14 cellular contexts compared by ENCODE assay signal in the genomic region with DNA sequence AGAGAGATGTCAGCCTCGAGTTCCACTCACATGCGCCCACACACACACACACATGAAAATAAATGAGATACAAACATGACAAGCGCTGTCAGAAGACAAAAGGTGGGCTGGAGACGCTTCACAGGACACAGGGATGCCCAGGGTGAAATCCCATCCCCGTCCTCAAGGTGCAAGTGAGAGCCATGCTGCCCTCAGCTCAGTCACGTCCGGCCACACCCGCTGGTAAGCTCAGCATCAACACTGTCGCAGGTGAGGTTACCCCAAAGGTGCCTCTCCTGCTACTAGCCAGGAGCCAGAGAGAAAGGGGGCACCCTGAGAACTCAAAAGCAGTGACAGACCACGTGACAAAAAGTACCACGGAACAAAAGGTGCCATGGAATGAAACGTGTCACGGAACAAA. TPM values are rescaled to one million over a fixed set of nuclear protein-coding genes. Genes with fewer than 3 reads are reported as not detected.
DNase-seq lines count a peak whose midpoint lies in the region; ATAC-seq and TF ChIP-seq lines count a peak whose summit lies in the region.
"Had no signal": no experiment of that assay in that cellular context is flagged by ENCODE, and none has a peak within 500 bp of the region (broad histone marks: within the 10 kb centered on the region; RNA-seq: fewer than 3 reads in every experiment).

No MANE protein-coding gene starts in this region.

- POLR2A ChIA-PET in activated CD8-positive, alpha-beta T cell treated with anti-CD3 and anti-CD28 coated beads for 36 hours (lab: Charles Lee): interaction anchor here (0.6 to 1.1 kb wide), 2 partner anchors 14 to 25 kb away, joined by 3 read pairs; no protein-coding TSS in a partner anchor
- POLR2A ChIA-PET in activated CD8-positive, alpha-beta T cell treated with anti-CD3 and anti-CD28 coated beads, Interleukin-2, amount 10 ng/mL, durations not matched to agents 7 days and 5 days (lab: Charles Lee): no interaction called here

- intact Hi-C loops in activated CD8-positive, alpha-beta T cell treated with anti-CD3 and anti-CD28 coated beads for 36 hours (cut with micrococcal nuclease): no loop called here

- CTCF ChIA-PET in activated CD8-positive, alpha-beta T cell treated with anti-CD3 and anti-CD28 coated beads for 36 hours (lab: Charles Lee): no interaction called here
- CTCF ChIA-PET in activated CD8-positive, alpha-beta T cell treated with anti-CD3 and anti-CD28 coated beads, Interleukin-2, amount 10 ng/mL, durations not matched to agents 7 days and 5 days (lab: Charles Lee): no interaction called here

- peaks cover 5% of the 10 kb centered on the region for H3K4me1 Mint-ChIP-seq in activated CD8-positive, alpha-beta T cell treated with anti-CD3 and anti-CD28 coated beads for 36 hours (ENCODE audit: low read depth)
- no peaks in the 10 kb centered on the region for H3K4me1 Mint-ChIP-seq in activated CD8-positive, alpha-beta T cell treated with anti-CD3 and anti-CD28 coated beads, Interleukin-2, amount 10 ng/mL, durations not matched to agents 7 days and 5 days (ENCODE audit: low read depth)
- peaks cover 13% of the 10 kb centered on the region for H3K4me1 Mint-ChIP-seq in stimulated activated naive CD8-positive, alpha-beta T cell treated with anti-CD3 and anti-CD28 coated beads, Interleukin-15, amount 100 ng/mL, for 72 hours
- H3K4me1 Mint-ChIP-seq in stimulated activated naive B cell treated with anti-CD40 and anti-IgM and Interleukin-4, amounts not matched to agents 10 μg/mL and 1 μg/mL and 100 μg/mL, for 72 hours: peaks cover 0 to 2% of the 10 kb centered on the region in 2 donors
- peaks cover 11% of the 10 kb centered on the region for H3K4me1 Mint-ChIP-seq in activated T-helper 17 cell treated with anti-CD3 and anti-CD28 coated beads, Interleukin-2, amount 50 U/mL, for 72 hours
- H3K4me1 Mint-ChIP-seq: CD14-positive monocyte had no signal

- no peaks in the 10 kb centered on the region for H3K27me3 Mint-ChIP-seq in activated CD8-positive, alpha-beta T cell treated with anti-CD3 and anti-CD28 coated beads for 36 hours
- no peaks in the 10 kb centered on the region for H3K27me3 Mint-ChIP-seq in activated CD8-positive, alpha-beta T cell treated with anti-CD3 and anti-CD28 coated beads, Interleukin-2, amount 10 ng/mL, durations not matched to agents 7 days and 5 days (ENCODE audit: low read depth)
- no peaks in the 10 kb centered on the region for H3K27me3 Mint-ChIP-seq in stimulated activated naive CD8-positive, alpha-beta T cell treated with anti-CD3 and anti-CD28 coated beads, Interleukin-15, amount 100 ng/mL, for 72 hours
- no peaks in the 10 kb centered on the region for H3K27me3 Mint-ChIP-seq in stimulated activated naive B cell treated with anti-CD40 and anti-IgM and Interleukin-4, amounts not matched to agents 10 μg/mL and 1 μg/mL and 100 μg/mL, for 72 hours
- H3K27me3 Mint-ChIP-seq in activated T-helper 17 cell treated with anti-CD3 and anti-CD28 coated beads, Interleukin-2, amount 50 U/mL, for 72 hours: no peaks in the 10 kb centered on the region
- H3K27me3 Mint-ChIP-seq: CD4-positive, alpha-beta memory T cell had no signal

- ATAC-seq in activated CD8-positive, alpha-beta T cell treated with anti-CD3 and anti-CD28 coated beads for 36 hours: no peak
- no peak for ATAC-seq in activated CD8-positive, alpha-beta T cell treated with anti-CD3 and anti-CD28 coated beads, Interleukin-2, amount 10 ng/mL, durations not matched to agents 7 days and 5 days
- no peak for ATAC-seq in stimulated activated naive CD8-positive, alpha-beta T cell treated with anti-CD3 and anti-CD28 coated beads, Interleukin-15, amount 100 ng/mL, for 72 hours
- ATAC-seq in stimulated activated naive CD8-positive, alpha-beta T cell treated with anti-CD3 and anti-CD28 coated beads, Interleukin-15, Interleukin-2, amounts not matched to agents 100 U/mL and 50 U/mL, for 24 hours: no peak
- no peak for ATAC-seq in stimulated activated naive B cell treated with anti-CD40 and anti-IgM and Interleukin-4, amounts not matched to agents 10 μg/mL and 1 μg/mL and 100 μg/mL, for 72 hours (replicated peaks)
- ATAC-seq in activated T-helper 17 cell treated with anti-CD3 and anti-CD28 coated beads, Interleukin-2, amount 50 U/mL, for 72 hours (replicated peaks): no peak

- no peak for DNase-seq in activated CD8-positive, alpha-beta T cell treated with anti-CD3 and anti-CD28 coated beads for 36 hours
- DNase-seq in activated CD8-positive, alpha-beta T cell treated with anti-CD3 and anti-CD28 coated beads, Interleukin-2, amount 10 ng/mL, durations not matched to agents 7 days and 5 days: no peak
- DNase-seq in stimulated activated naive CD8-positive, alpha-beta T cell treated with anti-CD3 and anti-CD28 coated beads, Interleukin-15, amount 100 ng/mL, for 72 hours: no peak
- no peak for DNase-seq in stimulated activated naive CD8-positive, alpha-beta T cell treated with anti-CD3 and anti-CD28 coated beads, Interleukin-15, Interleukin-2, amounts not matched to agents 100 U/mL and 50 U/mL, for 24 hours
- DNase-seq in stimulated activated naive B cell treated with anti-CD40 and anti-IgM and Interleukin-4, amounts not matched to agents 10 μg/mL and 1 μg/mL and 100 μg/mL, for 72 hours: no peak
- no peak for DNase-seq in hippocampal formation (lab: John Stamatoyannopoulos, UW)
- DNase-seq: 8988T; CD4-positive, alpha-beta memory T cell; DMS153; DMS79; GDM1; GM23248 had no signal

- H3K4me3 Mint-ChIP-seq in activated CD8-positive, alpha-beta T cell treated with anti-CD3 and anti-CD28 coated beads for 36 hours: no peak overlapping the region
- H3K4me3 Mint-ChIP-seq in activated CD8-positive, alpha-beta T cell treated with anti-CD3 and anti-CD28 coated beads, Interleukin-2, amount 10 ng/mL, durations not matched to agents 7 days and 5 days: no peak overlapping the region
- H3K4me3 Mint-ChIP-seq in stimulated activated naive CD8-positive, alpha-beta T cell treated with anti-CD3 and anti-CD28 coated beads, Interleukin-15, amount 100 ng/mL, for 72 hours: no peak overlapping the region
- no peak overlapping the region for H3K4me3 Mint-ChIP-seq in stimulated activated naive B cell treated with anti-CD40 and anti-IgM and Interleukin-4, amounts not matched to agents 10 μg/mL and 1 μg/mL and 100 μg/mL, for 72 hours
- H3K4me3 Mint-ChIP-seq in activated T-helper 17 cell treated with anti-CD3 and anti-CD28 coated beads, Interleukin-2, amount 50 U/mL, for 72 hours: no peak overlapping the region
- H3K4me3 Mint-ChIP-seq: CD14-positive monocyte; CD4-positive, alpha-beta memory T cell had no signal

- no peaks in the 10 kb centered on the region for H3K9me3 Mint-ChIP-seq in activated CD8-positive, alpha-beta T cell treated with anti-CD3 and anti-CD28 coated beads for 36 hours
- no peaks in the 10 kb centered on the region for H3K9me3 Mint-ChIP-seq in activated CD8-positive, alpha-beta T cell treated with anti-CD3 and anti-CD28 coated beads, Interleukin-2, amount 10 ng/mL, durations not matched to agents 7 days and 5 days (ENCODE audit: insufficient read depth)
- no peaks in the 10 kb centered on the region for H3K9me3 Mint-ChIP-seq in stimulated activated naive CD8-positive, alpha-beta T cell treated with anti-CD3 and anti-CD28 coated beads, Interleukin-15, amount 100 ng/mL, for 72 hours
- peaks cover 0 to 5% of the 10 kb centered on the region in 2 donors for H3K9me3 Mint-ChIP-seq in stimulated activated naive B cell treated with anti-CD40 and anti-IgM and Interleukin-4, amounts not matched to agents 10 μg/mL and 1 μg/mL and 100 μg/mL, for 72 hours
- no peaks in the 10 kb centered on the region for H3K9me3 Mint-ChIP-seq in activated T-helper 17 cell treated with anti-CD3 and anti-CD28 coated beads, Interleukin-2, amount 50 U/mL, for 72 hours
- H3K9me3 Mint-ChIP-seq: CD14-positive monocyte had no signal

- no peak for TF ChIP-seq CTCF in activated CD8-positive, alpha-beta T cell treated with anti-CD3 and anti-CD28 coated beads for 36 hours (IDR thresholded peaks at IDR 0.05)

- peak overlapping the region; percentile 57 for H3K27ac Mint-ChIP-seq in activated CD8-positive, alpha-beta T cell treated with anti-CD3 and anti-CD28 coated beads for 36 hours
- H3K27ac Mint-ChIP-seq in activated CD8-positive, alpha-beta T cell treated with anti-CD3 and anti-CD28 coated beads, Interleukin-2, amount 10 ng/mL, durations not matched to agents 7 days and 5 days: no peak overlapping the region
- peak overlapping the region; percentile 52 to 54 for H3K27ac Mint-ChIP-seq in stimulated activated naive CD8-positive, alpha-beta T cell treated with anti-CD3 and anti-CD28 coated beads, Interleukin-15, amount 100 ng/mL, for 72 hours
- H3K27ac Mint-ChIP-seq in stimulated activated naive B cell treated with anti-CD40 and anti-IgM and Interleukin-4, amounts not matched to agents 10 μg/mL and 1 μg/mL and 100 μg/mL, for 72 hours: peak overlapping the region; percentile 11
- no peak overlapping the region for H3K27ac Mint-ChIP-seq in activated T-helper 17 cell treated with anti-CD3 and anti-CD28 coated beads, Interleukin-2, amount 50 U/mL, for 72 hours

- H3K36me3 Mint-ChIP-seq in activated CD8-positive, alpha-beta T cell treated with anti-CD3 and anti-CD28 coated beads for 36 hours (ENCODE audit: low read depth): peaks cover 48% of the 10 kb centered on the region
- peaks cover 55% of the 10 kb centered on the region for H3K36me3 Mint-ChIP-seq in activated CD8-positive, alpha-beta T cell treated with anti-CD3 and anti-CD28 coated beads, Interleukin-2, amount 10 ng/mL, durations not matched to agents 7 days and 5 days (ENCODE audit: low read depth)
- H3K36me3 Mint-ChIP-seq in stimulated activated naive B cell treated with anti-CD40 and anti-IgM and Interleukin-4, amounts not matched to agents 10 μg/mL and 1 μg/mL and 100 μg/mL, for 72 hours: peaks cover 51 to 74% of the 10 kb centered on the region in 2 donors
- peaks cover 100% of the 10 kb centered on the region for H3K36me3 Mint-ChIP-seq in activated T-helper 17 cell treated with anti-CD3 and anti-CD28 coated beads, Interleukin-2, amount 50 U/mL, for 72 hours (ENCODE audit: low read depth)

RNA-seq across cellular contexts. Expression of gene PITRM1, which starts 22.2 kb away (rescaled TPM):
- 10 to 100 TPM; 77.6 to 78.6 TPM for total RNA-seq in activated CD8-positive, alpha-beta T cell treated with anti-CD3 and anti-CD28 coated beads for 36 hours
- total RNA-seq in activated CD8-positive, alpha-beta T cell treated with anti-CD3 and anti-CD28 coated beads, Interleukin-2, amount 10 ng/mL, durations not matched to agents 7 days and 5 days: 10 to 100 TPM; 47.5 TPM
- 100 to 1,000 TPM; 160 to 169 TPM for total RNA-seq in activated T-helper 17 cell treated with anti-CD3 and anti-CD28 coated beads, Interleukin-2, amount 50 U/mL, for 72 hours

Comparison
In these comparisons a context has a peak if more than half of its experiments do, and no peak if none do; other contexts are left out.
1. H3K27ac Mint-ChIP-seq: peak in activated CD8-positive, alpha-beta T cell treated with anti-CD3 and anti-CD28 coated beads for 36 hours (single experiment), stimulated activated naive CD8-positive, alpha-beta T cell treated with anti-CD3 and anti-CD28 coated beads, Interleukin-15, amount 100 ng/mL, for 72 hours (2 of 2) and stimulated activated naive B cell treated with anti-CD40 and anti-IgM and Interleukin-4, amounts not matched to agents 10 μg/mL and 1 μg/mL and 100 μg/mL, for 72 hours (single experiment); none in activated CD8-positive, alpha-beta T cell treated with anti-CD3 and anti-CD28 coated beads, Interleukin-2, amount 10 ng/mL, durations not matched to agents 7 days and 5 days (single experiment) and activated T-helper 17 cell treated with anti-CD3 and anti-CD28 coated beads, Interleukin-2, amount 50 U/mL, for 72 hours (single experiment).